In genomic region chr22:20145206-20145831, GRCh38 we compare ENCODE assay signal across 28 cellular contexts. TPM values are rescaled to one million over a fixed set of nuclear protein-coding genes. Genes with fewer than 3 reads are reported as not detected.
"Had no signal": no experiment of that assay in that cellular context is flagged by ENCODE, and none has a peak within 500 bp of the region (broad histone marks: within the 10 kb centered on the region; RNA-seq: fewer than 3 reads in every experiment).

No MANE protein-coding gene starts in this region.

- DNase-seq: heart right ventricle; islet precursor cell; left ventricle myocardium superior; mesendoderm; naive B cell; natural killer cell; nephron progenitor cell; ovary; right lobe of liver; stimulated activated CD4-positive, alpha-beta T cell treated with anti-CD3 and anti-CD28 coated beads, Interleukin-1b, Interleukin-23, amount 100 ng/mL, for 48 hours; stimulated activated CD4-positive, alpha-beta T cell treated with anti-CD3 and anti-CD28 coated beads, Interleukin-2, amount 100 ng/mL, for 48 hours; stimulated activated CD4-positive, alpha-beta T cell treated with anti-CD3 and anti-CD28 coated beads, Interleukin-4, amount 100 ng/mL, for 4 hours; stimulated activated CD8-positive, alpha-beta memory T cell treated with anti-CD3 and anti-CD28 coated beads, Interleukin-4, amount 100 ng/mL, for 48 hours; stimulated activated naive B cell treated with anti-CD40 and anti-IgM and Interleukin-4, amounts not matched to agents 10 μg/mL and 1 μg/mL and 100 μg/mL, for 72 hours; stimulated activated naive CD8-positive, alpha-beta T cell treated with anti-CD3 and anti-CD28 coated beads, Interleukin-15, Interleukin-2, amounts not matched to agents 100 U/mL and 50 U/mL, for 24 hours; stomach; testis; thyroid gland had no signal

- H2AFZ ChIP-seq: hepatocyte, neural progenitor cell had no signal

- H3K4me1 ChIP-seq: heart right ventricle, neural progenitor cell, right atrium auricular region, right lobe of liver, stomach, testis, thyroid gland had no signal

- H3K4me3 Mint-ChIP-seq: mesothelial cell of epicardium; naive B cell; natural killer cell; nephron progenitor cell; neural progenitor cell; stimulated activated naive B cell treated with anti-CD40 and anti-IgM and Interleukin-4, amounts not matched to agents 10 μg/mL and 1 μg/mL and 100 μg/mL, for 72 hours; type B pancreatic cell had no signal

- H3K4me3 ChIP-seq: heart right ventricle, hepatocyte, lung, neural progenitor cell, ovary, right atrium auricular region, right lobe of liver, smooth muscle cell, stomach, testis, thyroid gland had no signal

- H3K36me3 ChIP-seq: neural progenitor cell, ovary, right lobe of liver had no signal

- H3K27me3 Mint-ChIP-seq: naive B cell; progenitor cell of endocrine pancreas; stimulated activated naive B cell treated with anti-CD40 and anti-IgM and Interleukin-4, amounts not matched to agents 10 μg/mL and 1 μg/mL and 100 μg/mL, for 72 hours; type B pancreatic cell had no signal

- H3K9me3 Mint-ChIP-seq: mesothelial cell of epicardium; naive B cell; natural killer cell; nephron progenitor cell; neural progenitor cell; stimulated activated naive B cell treated with anti-CD40 and anti-IgM and Interleukin-4, amounts not matched to agents 10 μg/mL and 1 μg/mL and 100 μg/mL, for 72 hours; type B pancreatic cell had no signal

- ATAC-seq: heart right ventricle; left ventricle myocardium superior; natural killer cell; right lobe of liver; stimulated activated naive B cell treated with anti-CD40 and anti-IgM and Interleukin-4, amounts not matched to agents 10 μg/mL and 1 μg/mL and 100 μg/mL, for 72 hours; stimulated activated naive CD8-positive, alpha-beta T cell treated with anti-CD3 and anti-CD28 coated beads, Interleukin-15, Interleukin-2, amounts not matched to agents 100 U/mL and 50 U/mL, for 24 hours had no signal

- H3K36me3 Mint-ChIP-seq: mesothelial cell of epicardium, naive B cell, natural killer cell, neural progenitor cell, type B pancreatic cell had no signal

- H3K4me1 Mint-ChIP-seq: mesothelial cell of epicardium, natural killer cell had no signal

- H3K9ac ChIP-seq: neural progenitor cell had no signal

- H3K27ac ChIP-seq: heart right ventricle, hepatocyte, neural progenitor cell, ovary, right atrium auricular region, right lobe of liver, stomach, testis, thyroid gland had no signal

- H3K9me3 ChIP-seq: heart right ventricle, ovary, right atrium auricular region, right lobe of liver, stomach, testis, thyroid gland had no signal

- H3K27me3 ChIP-seq: heart right ventricle, hepatocyte, neural progenitor cell, ovary, right atrium auricular region, right lobe of liver, stomach, testis, thyroid gland had no signal

- H3K4me2 ChIP-seq: hepatocyte, neural progenitor cell, smooth muscle cell had no signal

- H3K79me2 ChIP-seq: hepatocyte had no signal

- H3K27ac Mint-ChIP-seq: mesothelial cell of epicardium; naive B cell; natural killer cell; nephron progenitor cell; neural progenitor cell; progenitor cell of endocrine pancreas; stimulated activated naive B cell treated with anti-CD40 and anti-IgM and Interleukin-4, amounts not matched to agents 10 μg/mL and 1 μg/mL and 100 μg/mL, for 72 hours; type B pancreatic cell had no signal

RNA-seq across cellular contexts. Expression of gene CCDC188, which starts 5.5 kb away (rescaled TPM):
- total RNA-seq: hepatocyte, mesothelial cell of epicardium, mononuclear cell, right lobe of liver, skeletal muscle tissue, smooth muscle cell had no signal
- polyA plus RNA-seq: hepatocyte, smooth muscle cell had no signal
